ENCODE assay signal across 8 cellular contexts in genomic region chr7:140475747-140476333, GRCh38. TPM values are rescaled to one million over a fixed set of nuclear protein-coding genes. Genes with fewer than 3 reads are reported as not detected.
DNase-seq lines count a peak whose midpoint lies in the region; ATAC-seq and TF ChIP-seq lines count a peak whose summit lies in the region.

No MANE protein-coding gene starts in this region.

- TF ChIP-seq CTCF in left ventricle myocardium inferior (IDR thresholded peaks at IDR 0.05; ENCODE audit: borderline replicate concordance) (peak; percentile 70), SU-DHL-6 (IDR thresholded peaks at IDR 0.05; ENCODE audit: insufficient read depth, low read length, poor library complexity, severe bottlenecking) (peak; percentile 56)

- H3K27me3 ChIP-seq in left ventricle myocardium inferior (ENCODE audit: low read depth), result no peaks in the 10 kb centered on the region
- H3K27me3 ChIP-seq in SU-DHL-6 (ENCODE audit: low read length), result no peaks in the 10 kb centered on the region

- H3K9me2 ChIP-seq in SU-DHL-6 (replicated peaks; ENCODE audit: insufficient read depth, low read length), result no peaks in the 10 kb centered on the region

- H3K27ac ChIP-seq in left ventricle myocardium inferior (replicated peaks) (no peak overlapping the region), SU-DHL-6 (ENCODE audit: low read depth, low read length) (no peak overlapping the region)

- H3K4me1 ChIP-seq in left ventricle myocardium inferior, result peaks cover 47% of the 10 kb centered on the region

- H4K20me1 ChIP-seq in SU-DHL-6 (ENCODE audit: low read depth, low read length), result peaks cover 19% of the 10 kb centered on the region; the same call in 1 of the 2 replicates

- no peak for ATAC-seq in Right ventricle myocardium superior (ENCODE audit: poor library complexity)
- no peak for ATAC-seq in GM19463 (IDR thresholded peaks at IDR 0.05; ENCODE audit: unreplicated experiment)
- no peak for ATAC-seq in GM19397 (IDR thresholded peaks at IDR 0.05; ENCODE audit: unreplicated experiment)

- intact Hi-C loops in left ventricle myocardium inferior (cut with micrococcal nuclease), result no loop called here
- intact Hi-C loops in Right ventricle myocardium superior (cut with DNase I), result loop anchor here (5.0 kb wide), 1 partner anchor 176 kb away; no protein-coding TSS in a partner anchor

- no peak overlapping the region for H3K9ac ChIP-seq in SU-DHL-6 (ENCODE audit: low read length)

- H3K9me3 ChIP-seq in left ventricle myocardium inferior (replicated peaks) (no peaks in the 10 kb centered on the region), SU-DHL-6 (ENCODE audit: insufficient read depth, low read length) (no peaks in the 10 kb centered on the region)

- peaks cover 9% of the 10 kb centered on the region for H3K36me3 ChIP-seq in left ventricle myocardium inferior
- no peaks in the 10 kb centered on the region for H3K36me3 ChIP-seq in SU-DHL-6 (ENCODE audit: low read length)

- DNase-seq in left ventricle myocardium inferior, result no peak
- no peak for DNase-seq in Right ventricle myocardium superior
- peak; percentile 85 for DNase-seq in NAMALWA (ENCODE audit: low spot score)
- DNase-seq in cerebellar cortex (ENCODE audit: low spot score), result peak; percentile 78
- DNase-seq in midbrain (lab: John Stamatoyannopoulos, UW), result peak; percentile 43

- peaks cover 79% of the 10 kb centered on the region for H3K79me2 ChIP-seq in SU-DHL-6 (ENCODE audit: insufficient read depth, low read length)

- H3K4me2 ChIP-seq in SU-DHL-6 (ENCODE audit: low read depth, low read length, poor library complexity, severe bottlenecking), result peak overlapping the region; percentile 12

- peaks cover 13% of the 10 kb centered on the region; the same call in 1 of the 2 replicates for H3F3A ChIP-seq in SU-DHL-6 (ENCODE audit: insufficient read depth)

- H3K4me3 ChIP-seq in left ventricle myocardium inferior, result no peak overlapping the region
- no peak overlapping the region for H3K4me3 ChIP-seq in SU-DHL-6 (ENCODE audit: insufficient read depth, low read length, poor library complexity, severe bottlenecking)

- H2AFZ ChIP-seq in SU-DHL-6 (ENCODE audit: low read depth, low read length, severe bottlenecking), result no peak overlapping the region

RNA-seq across cellular contexts. Expression of gene MKRN1, which starts 3.5 kb away (rescaled TPM):
- total RNA-seq in left ventricle myocardium inferior (90.0 TPM), Right ventricle myocardium superior (94.7 TPM)

Comparison
In these comparisons a context has a peak if more than half of its experiments do, and no peak if none do; other contexts are left out.
1. DNase-seq: peak in NAMALWA (single experiment), cerebellar cortex (single experiment) and midbrain (single experiment); none in left ventricle myocardium inferior (single experiment) and Right ventricle myocardium superior (single experiment).